ENCODE assay signal across 17 cellular contexts in the genomic region with DNA sequence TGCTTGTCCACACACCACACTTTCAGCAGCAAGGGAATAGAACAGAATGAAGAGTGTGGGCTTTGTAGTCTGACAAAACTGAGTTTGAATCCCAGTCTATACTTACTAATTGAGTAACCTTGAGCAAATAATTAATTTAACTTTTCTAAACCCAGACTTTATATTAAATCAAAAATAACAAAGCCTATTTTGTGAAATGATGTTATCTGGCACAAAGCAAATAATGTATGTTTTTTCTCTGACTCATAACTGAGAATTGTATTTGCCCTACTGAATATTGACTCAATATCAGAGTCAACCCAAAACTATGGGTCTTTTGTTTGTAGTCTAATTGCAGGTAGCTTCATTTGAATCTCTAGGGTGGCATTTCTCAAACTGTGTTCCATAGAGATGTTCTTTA.
DNase-seq lines count a peak whose midpoint lies in the region; ATAC-seq, FAIRE-seq and TF ChIP-seq lines count a peak whose summit lies in the region.
"Had no signal": no experiment of that assay in that cellular context is flagged by ENCODE, and none has a peak within 500 bp of the region (broad histone marks: within the 10 kb centered on the region; RNA-seq: fewer than 3 reads in every experiment).

No MANE protein-coding gene starts in this region.

- H3K9me3 Mint-ChIP-seq in activated CD4-positive, alpha-beta memory T cell treated with anti-CD3 and anti-CD28 coated beads, Interleukin-2, amount 10 ng/mL, durations not matched to agents 7 days and 5 days = no peaks in the 10 kb centered on the region

- H3K9me2 ChIP-seq in SK-N-SH = no peaks in the 10 kb centered on the region

- intact Hi-C loops in testis (cut with DNase I; ENCODE audit: low total_unique reads) = no loop called here

- no peaks in the 10 kb centered on the region for H4K20me1 ChIP-seq in SK-N-SH (ENCODE audit: insufficient read depth)

- no peak overlapping the region for H3K4me3 ChIP-seq in SK-N-SH (ENCODE audit: low read depth in 2 of 2, low read length in 1 of 2)
- H3K4me3 ChIP-seq in bronchial epithelial cell (ENCODE audit: low read depth, low read length) = no peak overlapping the region
- H3K4me3 ChIP-seq in skeletal muscle satellite cell (ENCODE audit: low read length) = no peak overlapping the region
- H3K4me3 ChIP-seq in testis = no peak overlapping the region
- H3K4me3 ChIP-seq: SJSA1 had no signal

- no peak overlapping the region for H3K4me3 Mint-ChIP-seq in activated CD4-positive, alpha-beta memory T cell treated with anti-CD3 and anti-CD28 coated beads, Interleukin-2, amount 10 ng/mL, durations not matched to agents 7 days and 5 days

- no peaks in the 10 kb centered on the region for H3K9me3 ChIP-seq in SK-N-SH
- H3K9me3 ChIP-seq in skeletal muscle satellite cell (replicated peaks; ENCODE audit: low read length) = no peaks in the 10 kb centered on the region
- no peaks in the 10 kb centered on the region for H3K9me3 ChIP-seq in testis
- H3K9me3 ChIP-seq: SJSA1 had no signal

- no peaks in the 10 kb centered on the region for H3K36me3 Mint-ChIP-seq in activated CD4-positive, alpha-beta memory T cell treated with anti-CD3 and anti-CD28 coated beads, Interleukin-2, amount 10 ng/mL, durations not matched to agents 7 days and 5 days (ENCODE audit: low read depth)

- FAIRE-seq in HTR-8/SVneo (lab: Jason Lieb, UNC) (peak; percentile 33), bronchial epithelial cell (lab: Jason Lieb, UNC) (no peak)

- no peak overlapping the region for H3K27ac Mint-ChIP-seq in activated CD4-positive, alpha-beta memory T cell treated with anti-CD3 and anti-CD28 coated beads, Interleukin-2, amount 10 ng/mL, durations not matched to agents 7 days and 5 days

- ATAC-seq in SK-N-SH treated with all-trans-retinoic acid at 6 μM for 48 hours = no peak

- H3K9ac ChIP-seq in SK-N-SH = no peak overlapping the region
- no peak overlapping the region for H3K9ac ChIP-seq in skeletal muscle satellite cell (ENCODE audit: low read depth, low read length)

- 0 out of 4 replicates have a peak, but pooled peaks of 1 of the 2 experiments have one; percentile 11 for TF ChIP-seq EP300 in SK-N-SH (IDR thresholded peaks at IDR 0.05; ENCODE audit: borderline replicate concordance in 1 of 2, low read depth in 1 of 2, low read length in 1 of 2)

- H3F3A ChIP-seq in SK-N-SH (replicated peaks; ENCODE audit: insufficient read depth) = peaks cover 19% of the 10 kb centered on the region

- TF ChIP-seq POLR2A in testis (IDR thresholded peaks at IDR 0.05) = no peak

- 0 out of 2 replicates have a peak overlapping the region, but pooled peaks have one; percentile 7 for H3K4me2 ChIP-seq in SK-N-SH
- H3K4me2 ChIP-seq in skeletal muscle satellite cell (ENCODE audit: low read length) = peak overlapping the region; percentile 15

- H3K27me3 ChIP-seq in SK-N-SH (ENCODE audit: insufficient read depth) (no peaks in the 10 kb centered on the region), bronchial epithelial cell (ENCODE audit: control insufficient read depth, insufficient read depth, low read length) (no peaks in the 10 kb centered on the region), skeletal muscle satellite cell (ENCODE audit: control insufficient read depth, insufficient read depth, low read length) (no peaks in the 10 kb centered on the region), testis (no peaks in the 10 kb centered on the region)

- TF ChIP-seq CTCF in SK-N-SH (IDR thresholded peaks at IDR 0.05) (no peak), bronchial epithelial cell (IDR thresholded peaks at IDR 0.05; ENCODE audit: insufficient read depth, low read length, severe bottlenecking) (no peak), testis (IDR thresholded peaks at IDR 0.05) (no peak)

- H3K27me3 Mint-ChIP-seq in activated CD4-positive, alpha-beta memory T cell treated with anti-CD3 and anti-CD28 coated beads, Interleukin-2, amount 10 ng/mL, durations not matched to agents 7 days and 5 days = peaks cover 10% of the 10 kb centered on the region

- CTCF ChIA-PET in SK-N-SH (lab: Yijun Ruan, JAX) = interaction anchor here (1.5 to 1.9 kb wide), 5 partner anchors 9 to 80 kb away, joined by 3 to 8 read pairs (median 4); no protein-coding TSS in a partner anchor
- CTCF ChIA-PET in activated CD4-positive, alpha-beta memory T cell treated with anti-CD3 and anti-CD28 coated beads, Interleukin-2, amount 10 ng/mL, durations not matched to agents 7 days and 5 days (lab: Charles Lee) = no interaction called here

- no peaks in the 10 kb centered on the region for H3K79me2 ChIP-seq in SK-N-SH (ENCODE audit: insufficient read depth)

- no peak for TF ChIP-seq RAD21 in SK-N-SH (IDR thresholded peaks at IDR 0.05; ENCODE audit: low read length)

- H2AFZ ChIP-seq in SK-N-SH (ENCODE audit: low read depth) = no peak overlapping the region

- peak overlapping the region in 1 of 2 experiments; percentile 42; a peak in 2 of 4 replicates for H3K27ac ChIP-seq in SK-N-SH (ENCODE audit: low read depth in 2 of 2, low read length in 1 of 2)
- H3K27ac ChIP-seq in testis = no peak overlapping the region
- H3K27ac ChIP-seq: SJSA1 had no signal

- H3K4me1 ChIP-seq in SK-N-SH (ENCODE audit: control insufficient read depth in 1 of 2, insufficient read depth in 2 of 2, low read depth in 1 of 2, low read length in 1 of 2) (peaks cover 3 to 15% of the 10 kb centered on the region in 2 experiments), skeletal muscle satellite cell (ENCODE audit: control insufficient read depth, insufficient read depth, low read length) (peaks cover 32% of the 10 kb centered on the region), testis (peaks cover 6% of the 10 kb centered on the region)

- peaks cover 8% of the 10 kb centered on the region for H3K4me1 Mint-ChIP-seq in activated CD4-positive, alpha-beta memory T cell treated with anti-CD3 and anti-CD28 coated beads, Interleukin-2, amount 10 ng/mL, durations not matched to agents 7 days and 5 days

- POLR2A ChIA-PET in SK-N-SH (lab: Yijun Ruan, JAX) = no interaction called here
- POLR2A ChIA-PET in activated CD4-positive, alpha-beta memory T cell treated with anti-CD3 and anti-CD28 coated beads, Interleukin-2, amount 10 ng/mL, durations not matched to agents 7 days and 5 days (lab: Charles Lee) = no interaction called here

- H3K36me3 ChIP-seq in SK-N-SH (replicated peaks in 1 of 2; ENCODE audit: control insufficient read depth in 1 of 2, insufficient read depth in 2 of 2, low read length in 1 of 2) = no peaks in the 10 kb centered on the region
- no peaks in the 10 kb centered on the region for H3K36me3 ChIP-seq in bronchial epithelial cell (ENCODE audit: control insufficient read depth, insufficient read depth, low read length)
- H3K36me3 ChIP-seq in skeletal muscle satellite cell (ENCODE audit: insufficient read depth, low read length) = no peaks in the 10 kb centered on the region
- H3K36me3 ChIP-seq in testis (ENCODE audit: low read depth, missing control alignments) = no peaks in the 10 kb centered on the region
- H3K36me3 ChIP-seq: SJSA1 had no signal

- DNase-seq in SK-N-SH = no peak
- DNase-seq in HTR-8/SVneo (ENCODE audit: insufficient read length, low spot score) = no peak
- DNase-seq in bronchial epithelial cell (ENCODE audit: low read depth) = peak; percentile 83
- no peak for DNase-seq in cerebellar nuclear complex (lab: John Stamatoyannopoulos, UW)
- DNase-seq in testis = no peak
- no peak for DNase-seq in activated CD4-positive, alpha-beta memory T cell treated with anti-CD3 and anti-CD28 coated beads, Interleukin-2, amount 10 ng/mL, durations not matched to agents 7 days and 5 days
- DNase-seq: C1 segment of cervical spinal cord, Karpas-422, MM.1S, NCI-H1092 treated with DMSO at 0.1 percent for 48 hours, NCI-H1694, NCI-H2107, NCI-H226, NCI-H524 treated with DMSO at 0.1 percent for 48 hours had no signal

TF ChIP-seq in SK-N-SH, 30 proteins besides CTCF, POLR2A, EP300 and RAD21:
- TF ChIP-seq TEAD4 (IDR thresholded peaks at IDR 0.05; ENCODE audit: borderline replicate concordance, insufficient read depth) (no peak), FOSL2 (IDR thresholded peaks at IDR 0.05; ENCODE audit: borderline replicate concordance, low read depth) (peak; percentile 32; the same call in 1 of the 2 replicates), JUND (IDR thresholded peaks at IDR 0.05) (peak; percentile 55)
- TF ChIP-seq, protein P1, sequence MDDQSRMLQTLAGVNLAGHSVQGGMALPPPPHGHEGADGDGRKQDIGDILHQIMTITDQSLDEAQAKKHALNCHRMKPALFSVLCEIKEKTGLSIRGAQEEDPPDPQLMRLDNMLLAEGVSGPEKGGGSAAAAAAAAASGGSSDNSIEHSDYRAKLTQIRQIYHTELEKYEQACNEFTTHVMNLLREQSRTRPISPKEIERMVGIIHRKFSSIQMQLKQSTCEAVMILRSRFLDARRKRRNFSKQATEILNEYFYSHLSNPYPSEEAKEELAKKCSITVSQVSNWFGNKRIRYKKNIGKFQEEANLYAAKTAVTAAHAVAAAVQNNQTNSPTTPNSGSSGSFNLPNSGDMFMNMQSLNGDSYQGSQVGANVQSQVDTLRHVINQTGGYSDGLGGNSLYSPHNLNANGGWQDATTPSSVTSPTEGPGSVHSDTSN (IDR thresholded peaks at IDR 0.05) = no peak

TF ChIP-seq in SK-N-SH treated with all-trans-retinoic acid at 6 μM for 48 hours, 23 proteins besides CTCF, POLR2A, EP300 and RAD21 (continues in another document):
- TF ChIP-seq, protein P2, sequence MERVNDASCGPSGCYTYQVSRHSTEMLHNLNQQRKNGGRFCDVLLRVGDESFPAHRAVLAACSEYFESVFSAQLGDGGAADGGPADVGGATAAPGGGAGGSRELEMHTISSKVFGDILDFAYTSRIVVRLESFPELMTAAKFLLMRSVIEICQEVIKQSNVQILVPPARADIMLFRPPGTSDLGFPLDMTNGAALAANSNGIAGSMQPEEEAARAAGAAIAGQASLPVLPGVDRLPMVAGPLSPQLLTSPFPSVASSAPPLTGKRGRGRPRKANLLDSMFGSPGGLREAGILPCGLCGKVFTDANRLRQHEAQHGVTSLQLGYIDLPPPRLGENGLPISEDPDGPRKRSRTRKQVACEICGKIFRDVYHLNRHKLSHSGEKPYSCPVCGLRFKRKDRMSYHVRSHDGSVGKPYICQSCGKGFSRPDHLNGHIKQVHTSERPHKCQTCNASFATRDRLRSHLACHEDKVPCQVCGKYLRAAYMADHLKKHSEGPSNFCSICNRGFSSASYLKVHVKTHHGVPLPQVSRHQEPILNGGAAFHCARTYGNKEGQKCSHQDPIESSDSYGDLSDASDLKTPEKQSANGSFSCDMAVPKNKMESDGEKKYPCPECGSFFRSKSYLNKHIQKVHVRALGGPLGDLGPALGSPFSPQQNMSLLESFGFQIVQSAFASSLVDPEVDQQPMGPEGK (CRISPR knock-in tag; IDR thresholded peaks at IDR 0.05; ENCODE audit: borderline replicate concordance) = no peak
- TF ChIP-seq BACH2 (CRISPR knock-in tag; IDR thresholded peaks at IDR 0.05; ENCODE audit: borderline replicate concordance) = no peak
- no peak for TF ChIP-seq ZC3H10 (CRISPR knock-in tag; IDR thresholded peaks at IDR 0.05)
- TF ChIP-seq ESRRG (CRISPR knock-in tag; IDR thresholded peaks at IDR 0.05) = no peak
- TF ChIP-seq RARB (CRISPR knock-in tag; IDR thresholded peaks at IDR 0.05) = no peak
- no peak for TF ChIP-seq ZNF8 (CRISPR knock-in tag; IDR thresholded peaks at IDR 0.05)
- TF ChIP-seq TOX (CRISPR knock-in tag; IDR thresholded peaks at IDR 0.05; ENCODE audit: borderline replicate concordance) = no peak
